Comparison of ENCODE assay signal across 22 cellular contexts in genomic region chr15:69384626-69385025, GRCh38. TPM values are rescaled to one million over a fixed set of nuclear protein-coding genes. Genes with fewer than 3 reads are reported as not detected.
"Had no signal": no experiment of that assay in that cellular context is flagged by ENCODE, and none has a peak within 500 bp of the region (broad histone marks: within the 10 kb centered on the region; RNA-seq: fewer than 3 reads in every experiment).

No MANE protein-coding gene starts in this region.

- H3K4me1 ChIP-seq: esophagus muscularis mucosa, gastroesophageal sphincter, lower lobe of right lung had no signal

- H3K36me3 ChIP-seq: esophagus muscularis mucosa, gastroesophageal sphincter, heart left ventricle, left ventricle myocardium inferior, lower lobe of right lung had no signal

- ATAC-seq: foreskin keratinocyte; gastroesophageal sphincter; heart left ventricle; left cardiac atrium; lower lobe of right lung; naive thymus-derived CD4-positive, alpha-beta T cell had no signal

- H3K27ac ChIP-seq: coronary artery, dorsolateral prefrontal cortex, esophagus muscularis mucosa, foreskin keratinocyte, gastroesophageal sphincter, heart left ventricle, hepatocyte, left ventricle myocardium inferior, lower lobe of right lung had no signal

- H3K9me3 ChIP-seq: esophagus muscularis mucosa, gastroesophageal sphincter, heart left ventricle, left ventricle myocardium inferior, lower lobe of right lung had no signal

- FAIRE-seq: colon, endothelial cell of umbilical vein, frontal cortex, keratinocyte had no signal

- H3K4me3 ChIP-seq: coronary artery, dorsolateral prefrontal cortex, esophagus muscularis mucosa, gastroesophageal sphincter, heart left ventricle, hepatocyte, left ventricle myocardium inferior, lower lobe of right lung had no signal

- H3K27me3 ChIP-seq: dorsolateral prefrontal cortex, gastroesophageal sphincter, heart left ventricle, hepatocyte had no signal

- DNase-seq: dermis blood vessel endothelial cell; dorsolateral prefrontal cortex; effector CD4-positive, alpha-beta T cell; effector memory CD4-positive, alpha-beta T cell; foreskin keratinocyte; hypothalamus; immature natural killer cell; left cardiac atrium; left ventricle myocardium inferior; lower lobe of right lung; mesenchymal stem cell; midbrain; naive thymus-derived CD4-positive, alpha-beta T cell had no signal

RNA-seq across cellular contexts. Expression of gene KIF23, which starts 29.5 kb away (rescaled TPM):
- polyA plus RNA-seq: naive thymus-derived CD4-positive, alpha-beta T cell had no signal
